ENCODE assay signal across 1 cellular context in the genomic region with DNA sequence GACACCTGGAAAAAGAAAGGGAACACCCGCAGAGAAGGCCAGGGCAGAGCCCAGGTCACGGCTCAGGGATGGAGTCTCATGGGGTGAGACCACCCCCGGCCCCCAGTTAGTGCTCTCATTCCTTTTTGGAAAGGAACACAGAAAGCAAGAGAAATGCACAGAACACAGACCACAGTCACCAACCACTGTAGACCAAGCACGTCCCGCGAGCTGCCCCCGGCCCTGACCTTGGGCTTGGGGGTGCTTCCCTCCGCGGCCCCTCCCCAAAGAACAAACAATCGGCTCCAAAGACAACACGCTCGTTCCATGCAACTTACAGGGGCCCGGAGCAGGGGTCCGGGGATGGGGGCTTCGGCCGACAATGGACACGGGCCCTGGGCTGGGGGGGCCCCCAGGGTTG.
A peak's percentile ranks its signal among the peaks of the same experiment; 100 is the strongest.
TF ChIP-seq lines count a peak whose summit lies in the region.

No MANE protein-coding gene starts in this region.

TF ChIP-seq in HCT116, 20 proteins besides CTCF, POLR2A, EP300 and RAD21:
- TF ChIP-seq POLR2AphosphoS5 (IDR thresholded peaks at IDR 0.05; ENCODE audit: low read depth, low read length) (0 out of 2 replicates have a peak, but pooled peaks have one; percentile 20), SRF (IDR thresholded peaks at IDR 0.05; ENCODE audit: low read depth) (no peak)
